ENCODE assay signal across 26 cellular contexts in the genomic region with DNA sequence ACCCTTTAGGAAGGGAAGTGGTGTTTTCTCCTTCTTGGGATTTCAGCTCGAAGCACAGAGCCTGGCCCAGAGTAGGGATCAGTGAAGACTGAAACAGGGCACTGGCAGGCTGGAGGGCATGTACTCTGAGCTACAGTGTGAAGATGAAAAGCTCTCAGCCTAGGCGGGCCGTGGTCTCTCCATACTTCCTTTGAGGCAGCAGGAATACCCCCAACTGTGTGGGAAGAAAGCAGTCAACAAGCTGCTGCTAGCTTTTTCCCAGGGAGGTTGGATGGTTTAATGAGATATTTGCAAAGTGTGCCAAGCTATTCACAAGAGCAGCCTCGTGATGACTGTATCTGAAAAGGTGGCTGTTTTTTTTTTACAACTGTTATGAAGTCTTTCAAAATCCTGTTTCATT. TPM values are rescaled to one million over a fixed set of nuclear protein-coding genes. Genes with fewer than 3 reads are reported as not detected.
A peak's percentile ranks its signal among the peaks of the same experiment; 100 is the strongest.
DNase-seq lines count a peak whose midpoint lies in the region; TF ChIP-seq lines count a peak whose summit lies in the region.
"Had no signal": no experiment of that assay in that cellular context is flagged by ENCODE, and none has a peak within 500 bp of the region (broad histone marks: within the 10 kb centered on the region; RNA-seq: fewer than 3 reads in every experiment).

No MANE protein-coding gene starts in this region.

- H3K9ac ChIP-seq in SK-N-MC (ENCODE audit: insufficient read length) (no peak overlapping the region), GM23248 (no peak overlapping the region)

- DNase-seq in ELF-1 (ENCODE audit: low read depth, low spot score) (peak; percentile 10), SK-N-MC (ENCODE audit: low read depth, low spot score) (peak; percentile 58), ecto neural progenitor cell (ENCODE audit: low spot score) (peak; percentile 34), neural crest cell (ENCODE audit: low read depth, low spot score) (no peak), RWPE1 (ENCODE audit: low spot score) (no peak), GM23248 (no peak), GM10248 (ENCODE audit: extremely low spot score) (no peak), mesenteric fat pad (ENCODE audit: low spot score) (no peak)
- DNase-seq: CD8-positive, alpha-beta memory T cell; DMS 273 treated with DMSO at 0.1 percent for 48 hours; DMS79; H7; IMR-90; KG1; NCI-H187; NCI-H2081 treated with DMSO at 0.1 percent for 48 hours; NCI-H2171; NCI-H345; NCI-H524 treated with DMSO at 0.1 percent for 48 hours; NCI-H82; NK-92 treated with Interleukin-12 subunit alpha and Interleukin-12 subunit beta, amount 100 ng/mL, for 24 hours; RPMI8226; SHP77; T-helper 1 cell had no signal

- no peak overlapping the region for H3K4me2 ChIP-seq in GM23248 (ENCODE audit: unreplicated experiment)

- H3K4me1 ChIP-seq in GM23248 (ENCODE audit: insufficient read depth): no peaks in the 10 kb centered on the region

- H3K4me3 ChIP-seq in SK-N-MC: no peak overlapping the region
- no peak overlapping the region for H3K4me3 ChIP-seq in GM23248

- WGBS in GM23248 (ENCODE audit: low coverage in 1 of 2, low lambda C conversion rate in 2 of 2, missing lambda C conversion rate in 2 of 2), 2 experiments: 24 to 39% methylated on average over 4 of the region's 4 CpGs

- POLR2A ChIA-PET in RWPE1 (lab: Yijun Ruan, JAX; ENCODE audit: low non-redundant PET): no interaction called here
- POLR2A ChIA-PET in GM10248 (lab: Yijun Ruan, JAX): no interaction called here

- TF ChIP-seq CTCF in neural crest cell (conservative IDR thresholded peaks at IDR 0.05): no peak
- TF ChIP-seq CTCF in RWPE1 (conservative IDR thresholded peaks at IDR 0.05; ENCODE audit: low read depth): no peak
- no peak for TF ChIP-seq CTCF in GM10248 (IDR thresholded peaks at IDR 0.05; ENCODE audit: control extremely low read depth, extremely low read depth, low read depth, missing control alignments)

- H3K27me3 Mint-ChIP-seq in neural crest cell (ENCODE audit: low read depth): no peaks in the 10 kb centered on the region
- H3K27me3 Mint-ChIP-seq: B cell had no signal

- H4K20me1 ChIP-seq in GM23248 (ENCODE audit: insufficient read depth): no peaks in the 10 kb centered on the region

- CTCF ChIA-PET in RWPE1 (lab: Yijun Ruan, JAX) (interaction anchor here (0.6 to 1.3 kb wide), 2 partner anchors 15 to 205 kb away, joined by 3 read pairs; no protein-coding TSS in a partner anchor), GM10248 (lab: Yijun Ruan, JAX) (interaction anchor here (0.9 kb wide), 1 partner anchor 11 kb away, joined by 3 read pairs; no protein-coding TSS in a partner anchor)

- H3K27ac ChIP-seq in SK-N-MC: no peak overlapping the region
- H3K27ac ChIP-seq in RWPE1: no peak overlapping the region
- no peak overlapping the region for H3K27ac ChIP-seq in GM23248
- H3K27ac ChIP-seq: C4-2B had no signal

- H3K27ac Mint-ChIP-seq in neural crest cell (ENCODE audit: unreplicated experiment): peak overlapping the region; percentile 27
- H3K27ac Mint-ChIP-seq: B cell; CD8-positive, alpha-beta memory T cell had no signal

- H3K4me1 Mint-ChIP-seq in neural crest cell: no peaks in the 10 kb centered on the region
- H3K4me1 Mint-ChIP-seq: B cell; CD8-positive, alpha-beta memory T cell had no signal

- no peaks in the 10 kb centered on the region for H3K9me3 Mint-ChIP-seq in neural crest cell
- H3K9me3 Mint-ChIP-seq: CD8-positive, alpha-beta memory T cell had no signal

- H2AFZ ChIP-seq in GM23248: no peak overlapping the region

- no peaks in the 10 kb centered on the region for H3K79me2 ChIP-seq in GM23248 (ENCODE audit: insufficient read depth)

- in situ Hi-C loops in GM23248 (cut with MboI): no loop called here

- H3K27me3 ChIP-seq in GM23248 (replicated peaks; ENCODE audit: insufficient read depth): no peaks in the 10 kb centered on the region

- no peaks in the 10 kb centered on the region for H3F3A ChIP-seq in GM23248 (ENCODE audit: insufficient read depth)

- no peak overlapping the region for H3K4me3 Mint-ChIP-seq in neural crest cell
- H3K4me3 Mint-ChIP-seq: B cell; CD8-positive, alpha-beta memory T cell had no signal

- H3K36me3 ChIP-seq in SK-N-MC (ENCODE audit: insufficient read depth, low read length) (no peaks in the 10 kb centered on the region), GM23248 (ENCODE audit: low read depth) (no peaks in the 10 kb centered on the region)

- H3K9me2 ChIP-seq in GM23248 (ENCODE audit: insufficient read depth): no peaks in the 10 kb centered on the region

- H3K9me3 ChIP-seq in SK-N-MC (ENCODE audit: low read depth, low read length) (no peaks in the 10 kb centered on the region), GM23248 (ENCODE audit: low read depth) (no peaks in the 10 kb centered on the region)

- no peaks in the 10 kb centered on the region for H3K36me3 Mint-ChIP-seq in neural crest cell (ENCODE audit: low read depth)
- H3K36me3 Mint-ChIP-seq: CD8-positive, alpha-beta memory T cell had no signal

RNA-seq across cellular contexts. Expression of gene NMNAT3, which starts 47.2 kb away (rescaled TPM):
- 2.1 and 2.5 TPM in 2 replicates for total RNA-seq in neural crest cell
- not detected in 2 replicates for total RNA-seq in GM23248 (2014; rRNA removed; shearing (Covaris generic))
- polyA plus RNA-seq in GM23248 (2016; fragmentation: Nextera tagmentation; extraction: Ambion mirVana): not detected in 2 replicates
- 4.6 TPM for total RNA-seq in mesenteric fat pad

Comparison
In these comparisons a context has a peak if more than half of its experiments do, and no peak if none do; other contexts are left out.
1. DNase-seq: peak in ELF-1 (single experiment), SK-N-MC (single experiment) and ecto neural progenitor cell (single experiment); none in neural crest cell (single experiment), RWPE1 (single experiment), GM23248 (single experiment), GM10248 (single experiment) and mesenteric fat pad (single experiment).